ENCODE assay signal across 8 cellular contexts in genomic region chr13:112711528-112712265, GRCh38. TPM values are rescaled to one million over a fixed set of nuclear protein-coding genes. Genes with fewer than 3 reads are reported as not detected.
DNase-seq lines count a peak whose midpoint lies in the region; ATAC-seq and TF ChIP-seq lines count a peak whose summit lies in the region.

No MANE protein-coding gene starts in this region.

- peaks cover 45% of the 10 kb centered on the region for H3K4me1 ChIP-seq in ectodermal cell (ENCODE audit: control insufficient read depth, insufficient read depth, low read length)
- H3K4me1 ChIP-seq in lower lobe of right lung = peaks cover 50% of the 10 kb centered on the region
- peaks cover 34% of the 10 kb centered on the region for H3K4me1 ChIP-seq in testis

- no peaks in the 10 kb centered on the region for H3K27me3 ChIP-seq in ectodermal cell (ENCODE audit: control insufficient read depth, insufficient read depth, low read length, poor library complexity, severe bottlenecking)
- no peaks in the 10 kb centered on the region for H3K27me3 ChIP-seq in lower lobe of right lung (ENCODE audit: low read depth)
- no peaks in the 10 kb centered on the region for H3K27me3 ChIP-seq in testis

- ATAC-seq in HG02610 (IDR thresholded peaks at IDR 0.05; ENCODE audit: unreplicated experiment) = peak; percentile 52
- peak; percentile 95 for ATAC-seq in lower lobe of right lung
- no peak for ATAC-seq in GM18505 (IDR thresholded peaks at IDR 0.05; ENCODE audit: unreplicated experiment)

- no peak for TF ChIP-seq POLR2A in testis (IDR thresholded peaks at IDR 0.05)
- no peak for TF ChIP-seq POLR2A in GM18505 (IDR thresholded peaks at IDR 0.05; ENCODE audit: borderline replicate concordance, extremely low read depth, insufficient read depth, insufficient read length)

- H3K9me3 ChIP-seq in ectodermal cell (ENCODE audit: control insufficient read depth, low read length) (no peaks in the 10 kb centered on the region), lower lobe of right lung (no peaks in the 10 kb centered on the region), testis (no peaks in the 10 kb centered on the region)

- H3K36me3 ChIP-seq in ectodermal cell (ENCODE audit: control insufficient read depth, insufficient read depth, low read length) (no peaks in the 10 kb centered on the region), lower lobe of right lung (no peaks in the 10 kb centered on the region), testis (ENCODE audit: low read depth, missing control alignments) (no peaks in the 10 kb centered on the region)

- H3K27ac ChIP-seq in ectodermal cell (ENCODE audit: insufficient read depth, low read depth, low read length, poor library complexity, severe bottlenecking) = peak overlapping the region; percentile 97
- H3K27ac ChIP-seq in lower lobe of right lung = peak overlapping the region; percentile 76
- peak overlapping the region; percentile 78 to 79 for H3K27ac ChIP-seq in testis

- WGBS in ectodermal cell, 2 experiments = 3 to 4% methylated on average over 22 of the region's 22 CpGs
- WGBS in testis, 2 donors = 22 to 37% methylated on average over 17 to 22 of the region's 22 CpGs

- DNase-seq in NCI-H510A treated with DMSO at 0.1 percent for 48 hours (lab: John Stamatoyannopoulos, UW) (peak; percentile 54), NCI-H510A (lab: John Stamatoyannopoulos, UW) (no peak), OCI-M1 (lab: John Stamatoyannopoulos, UW) (peak; percentile 95), lower lobe of right lung (peak; percentile 84), testis (peak; percentile 90)

- intact Hi-C loops in lower lobe of right lung (cut with DNase I) (no loop called here), testis (cut with DNase I; ENCODE audit: low total_unique reads) (no loop called here)

- H3K4me3 ChIP-seq in ectodermal cell (ENCODE audit: insufficient read depth, low read depth, low read length) = peak overlapping the region; percentile 22
- peak overlapping the region; percentile 9 for H3K4me3 ChIP-seq in lower lobe of right lung
- H3K4me3 ChIP-seq in testis = no peak overlapping the region

- TF ChIP-seq CTCF in lower lobe of right lung (IDR thresholded peaks at IDR 0.05) (peak; percentile 28), testis (IDR thresholded peaks at IDR 0.05) (peak in 1 of 3 experiments; percentile 14)

RNA-seq across cellular contexts. Expression of gene ATP11A, which starts 21.9 kb away (rescaled TPM):
- polyA plus RNA-seq in ectodermal cell (2013, experiment 1 of 4) = 35.7 TPM
- 48.6 TPM for polyA plus RNA-seq in ectodermal cell (2013, experiment 2 of 4)
- polyA plus RNA-seq in ectodermal cell (2013, experiment 3 of 4) = 30.4 TPM
- 33.3 TPM for polyA plus RNA-seq in ectodermal cell (2013, experiment 4 of 4)
- total RNA-seq in lower lobe of right lung (281 TPM), testis (100 to 1,000 TPM; 112 to 122 TPM)
- 34.4 TPM for polyA plus RNA-seq in testis (ENCODE audit: insufficient read depth, low read depth, low replicate concordance)

Comparison
In these comparisons a context has a peak if more than half of its experiments do, and no peak if none do; other contexts are left out.
1. H3K4me3 ChIP-seq: peak in ectodermal cell (single experiment) and lower lobe of right lung (single experiment); none in testis (0 of 2).
2. Peak in every context shown above with its lines, with median percentiles within 50 percentile points of each other: H3K27ac ChIP-seq.